In genomic region chr15:76059320-76060097, GRCh38 we compare ENCODE assay signal across 9 cellular contexts. TPM values are rescaled to one million over a fixed set of nuclear protein-coding genes. Genes with fewer than 3 reads are reported as not detected.
DNase-seq lines count a peak whose midpoint lies in the region; ATAC-seq, FAIRE-seq and TF ChIP-seq lines count a peak whose summit lies in the region.
"Had no signal": no experiment of that assay in that cellular context is flagged by ENCODE, and none has a peak within 500 bp of the region (broad histone marks: within the 10 kb centered on the region; RNA-seq: fewer than 3 reads in every experiment).

Gene TMEM266, plus strand, starts transcription at chr15:76059985. Its CDS starts 74,279 bp downstream, at chr15:76134264.

- no peaks in the 10 kb centered on the region for H3K9me3 ChIP-seq in BLaER1
- H3K9me3 ChIP-seq in astrocyte (ENCODE audit: insufficient read depth, low read depth, low read length) = no peaks in the 10 kb centered on the region

- H3K36me3 Mint-ChIP-seq in astrocyte (ENCODE audit: low read depth, unreplicated experiment) = no peaks in the 10 kb centered on the region

- FAIRE-seq in astrocyte (lab: Jason Lieb, UNC) = no peak

- no peaks in the 10 kb centered on the region for H3K9me3 Mint-ChIP-seq in astrocyte (ENCODE audit: unreplicated experiment)

- peak within 1 kb of the TSS; percentile 86 for H3K4me3 Mint-ChIP-seq in astrocyte (ENCODE audit: unreplicated experiment)

- H3K27me3 Mint-ChIP-seq in astrocyte (ENCODE audit: low read depth, unreplicated experiment) = peaks cover 30% of the 10 kb centered on the region

- TF ChIP-seq CTCF in astrocyte (IDR thresholded peaks at IDR 0.05; ENCODE audit: insufficient read depth, low read depth, low read length) = no peak

- H3K79me2 ChIP-seq in astrocyte (ENCODE audit: insufficient read depth, low read length) = no peaks in the 10 kb centered on the region

- DNase-seq in GM19238 (ENCODE audit: insufficient read length, low spot score) (peak; percentile 61), NOMO-1 treated with DMSO at 0.1 percent for 48 hours (lab: John Stamatoyannopoulos, UW; ENCODE audit: unreplicated experiment) (peak; percentile 19), astrocyte (ENCODE audit: low read depth) (peak; percentile 13), iPS DF 19.7 (ENCODE audit: low read depth, low spot score) (peak; percentile 30)

- H3K27me3 ChIP-seq in BLaER1 = peaks cover 38% of the 10 kb centered on the region
- peaks cover 62% of the 10 kb centered on the region for H3K27me3 ChIP-seq in astrocyte (ENCODE audit: insufficient read depth, low read length)
- peaks cover 22% of the 10 kb centered on the region for H3K27me3 ChIP-seq in rectal smooth muscle tissue (ENCODE audit: control insufficient read depth, insufficient read depth, low read length)

- H3K27ac Mint-ChIP-seq in astrocyte (ENCODE audit: unreplicated experiment) = peak within 1 kb of the TSS; percentile 2

- ATAC-seq in HG03025 (IDR thresholded peaks at IDR 0.05; ENCODE audit: low FRiP score, unreplicated experiment) (no peak), HG02970 (IDR thresholded peaks at IDR 0.05; ENCODE audit: low FRiP score, unreplicated experiment) (no peak)

- H3K27ac ChIP-seq in BLaER1 (no peak within 1 kb of the TSS), astrocyte (ENCODE audit: low read depth, low read length) (no peak within 1 kb of the TSS), rectal smooth muscle tissue (ENCODE audit: low read depth, low read length) (no peak within 1 kb of the TSS)

- peak within 1 kb of the TSS; percentile 92 for H2AFZ ChIP-seq in astrocyte (ENCODE audit: low read depth, low read length)

- no peaks in the 10 kb centered on the region for H3K36me3 ChIP-seq in BLaER1
- no peaks in the 10 kb centered on the region for H3K36me3 ChIP-seq in astrocyte (ENCODE audit: insufficient read depth, low read length)
- no peaks in the 10 kb centered on the region for H3K36me3 ChIP-seq in rectal smooth muscle tissue (ENCODE audit: control insufficient read depth, insufficient read depth, low read length)

- peak within 1 kb of the TSS; percentile 62; the same call in 1 of the 2 replicates for H3K9ac ChIP-seq in BLaER1
- H3K9ac ChIP-seq in astrocyte (ENCODE audit: low read length) = peak within 1 kb of the TSS; percentile 33
- no peak within 1 kb of the TSS for H3K9ac ChIP-seq in rectal smooth muscle tissue (ENCODE audit: low read length)

- H3K4me1 ChIP-seq in BLaER1 = peaks cover 31% of the 10 kb centered on the region
- H3K4me1 ChIP-seq in astrocyte (ENCODE audit: insufficient read depth, low read length) = peaks cover 5% of the 10 kb centered on the region
- no peaks in the 10 kb centered on the region for H3K4me1 ChIP-seq in rectal smooth muscle tissue (ENCODE audit: control insufficient read depth, insufficient read depth, low read length)

- H3K4me1 Mint-ChIP-seq in astrocyte (ENCODE audit: low read depth, unreplicated experiment) = peaks cover 7% of the 10 kb centered on the region

- peak within 1 kb of the TSS; percentile 99 for H3K4me2 ChIP-seq in BLaER1
- H3K4me2 ChIP-seq in astrocyte (ENCODE audit: low read length) = peak within 1 kb of the TSS; percentile 87

- peak within 1 kb of the TSS; percentile 74 for H3K4me3 ChIP-seq in BLaER1
- H3K4me3 ChIP-seq in astrocyte (ENCODE audit: insufficient read depth, low read depth, low read length) = peak within 1 kb of the TSS; percentile 61
- H3K4me3 ChIP-seq in rectal smooth muscle tissue (ENCODE audit: low read length) = peak within 1 kb of the TSS; percentile 66

- H4K20me1 ChIP-seq in BLaER1 = peaks cover 16% of the 10 kb centered on the region; the same call in 1 of the 2 replicates
- H4K20me1 ChIP-seq in astrocyte (ENCODE audit: insufficient read depth, low read length) = no peaks in the 10 kb centered on the region

RNA-seq across cellular contexts. Expression of gene TMEM266, which starts in this region (rescaled TPM):
- total RNA-seq in astrocyte = 0.36 TPM in 2 replicates
- total RNA-seq: LHCN-M2 had no signal

Comparison
In these comparisons a context has a peak if more than half of its experiments do, and no peak if none do; other contexts are left out.
1. Peak in DNase-seq, H3K4me3 ChIP-seq, H3K9ac ChIP-seq and H3K4me2 ChIP-seq in astrocyte; RNA of the gene not detected or under 1 TPM.